In genomic region chrX:24148118-24148517, GRCh38 we compare ENCODE assay signal across 8 cellular contexts. TPM values are rescaled to one million over a fixed set of nuclear protein-coding genes. Genes with fewer than 3 reads are reported as not detected.
DNase-seq lines count a peak whose midpoint lies in the region; ATAC-seq and TF ChIP-seq lines count a peak whose summit lies in the region.

No MANE protein-coding gene starts in this region.

- peaks cover 17% of the 10 kb centered on the region; the same call in 1 of the 2 replicates for H3K4me1 ChIP-seq in iPS-20b (ENCODE audit: insufficient read depth, low read length)
- peaks cover 38% of the 10 kb centered on the region for H3K4me1 ChIP-seq in suprapubic skin

- no peak for ATAC-seq in activated CD8-positive, alpha-beta memory T cell treated with anti-CD3 and anti-CD28 coated beads, Interleukin-2, amount 10 ng/mL, durations not matched to agents 7 days and 5 days
- no peak for ATAC-seq in HG03432 (IDR thresholded peaks at IDR 0.05; ENCODE audit: unreplicated experiment)

- H3K27ac ChIP-seq in iPS-20b (ENCODE audit: low read length) = peak overlapping the region; percentile 71
- H3K27ac ChIP-seq in suprapubic skin = peak overlapping the region; percentile 99

- H3K27me3 Mint-ChIP-seq in activated CD8-positive, alpha-beta memory T cell treated with anti-CD3 and anti-CD28 coated beads, Interleukin-2, amount 10 ng/mL, durations not matched to agents 7 days and 5 days = no peaks in the 10 kb centered on the region
- H3K27me3 Mint-ChIP-seq in activated CD4-positive, alpha-beta memory T cell treated with anti-CD3 and anti-CD28 coated beads for 36 hours = no peaks in the 10 kb centered on the region

- peaks cover 44% of the 10 kb centered on the region for H3K4me1 Mint-ChIP-seq in activated CD8-positive, alpha-beta memory T cell treated with anti-CD3 and anti-CD28 coated beads, Interleukin-2, amount 10 ng/mL, durations not matched to agents 7 days and 5 days
- peaks cover 46% of the 10 kb centered on the region for H3K4me1 Mint-ChIP-seq in activated CD4-positive, alpha-beta memory T cell treated with anti-CD3 and anti-CD28 coated beads for 36 hours (ENCODE audit: low read depth)

- TF ChIP-seq POLR2A in suprapubic skin (IDR thresholded peaks at IDR 0.05) = no peak

- H3K9ac ChIP-seq in iPS-20b (ENCODE audit: low read depth, low read length) = peak overlapping the region; percentile 88; the same call in 1 of the 2 replicates

- H3K9me3 Mint-ChIP-seq in activated CD8-positive, alpha-beta memory T cell treated with anti-CD3 and anti-CD28 coated beads, Interleukin-2, amount 10 ng/mL, durations not matched to agents 7 days and 5 days (ENCODE audit: low read depth) = no peaks in the 10 kb centered on the region
- H3K9me3 Mint-ChIP-seq in activated CD4-positive, alpha-beta memory T cell treated with anti-CD3 and anti-CD28 coated beads for 36 hours = no peaks in the 10 kb centered on the region

- TF ChIP-seq CTCF in suprapubic skin (IDR thresholded peaks at IDR 0.05) = no peak

- H3K27me3 ChIP-seq in iPS-20b (ENCODE audit: insufficient read depth, low read length) (no peaks in the 10 kb centered on the region), suprapubic skin (no peaks in the 10 kb centered on the region)

- no peak for DNase-seq in activated CD8-positive, alpha-beta memory T cell treated with anti-CD3 and anti-CD28 coated beads, Interleukin-2, amount 10 ng/mL, durations not matched to agents 7 days and 5 days
- DNase-seq in activated CD8-positive, alpha-beta memory T cell treated with anti-CD3 and anti-CD28 coated beads for 24 hours = no peak
- DNase-seq in activated CD4-positive, alpha-beta memory T cell treated with anti-CD3 and anti-CD28 coated beads for 36 hours = no peak
- DNase-seq in suprapubic skin (ENCODE audit: low spot score in 2 of 2) (no peak), globus pallidus (ENCODE audit: low spot score) (no peak), NCI-H1417 treated with DMSO at 0.1 percent for 48 hours (lab: John Stamatoyannopoulos, UW) (no peak)

- H3K27ac Mint-ChIP-seq in activated CD8-positive, alpha-beta memory T cell treated with anti-CD3 and anti-CD28 coated beads, Interleukin-2, amount 10 ng/mL, durations not matched to agents 7 days and 5 days = peak overlapping the region; percentile 92
- peak overlapping the region; percentile 92 for H3K27ac Mint-ChIP-seq in activated CD4-positive, alpha-beta memory T cell treated with anti-CD3 and anti-CD28 coated beads for 36 hours

- TF ChIP-seq EP300 in suprapubic skin (IDR thresholded peaks at IDR 0.05) = no peak

- intact Hi-C loops in activated CD4-positive, alpha-beta memory T cell treated with anti-CD3 and anti-CD28 coated beads for 36 hours (cut with micrococcal nuclease) = loop anchor here (5.0 kb wide), 1 partner anchor 51 kb away; no protein-coding TSS in a partner anchor

- H3K36me3 Mint-ChIP-seq in activated CD8-positive, alpha-beta memory T cell treated with anti-CD3 and anti-CD28 coated beads, Interleukin-2, amount 10 ng/mL, durations not matched to agents 7 days and 5 days = peaks cover 16% of the 10 kb centered on the region
- H3K36me3 Mint-ChIP-seq in activated CD4-positive, alpha-beta memory T cell treated with anti-CD3 and anti-CD28 coated beads for 36 hours = peaks cover 14% of the 10 kb centered on the region

- 7% methylated on average over 3 of the region's 3 CpGs for WGBS in suprapubic skin

- POLR2A ChIA-PET in activated CD4-positive, alpha-beta memory T cell treated with anti-CD3 and anti-CD28 coated beads for 36 hours (lab: Charles Lee) = interaction anchor here (0.6 to 1.8 kb wide), 2 partner anchors 49 to 268 kb away, joined by 4 read pairs; no protein-coding TSS in a partner anchor

- H3K9me3 ChIP-seq in iPS-20b (ENCODE audit: insufficient read depth, low read depth, low read length) (no peaks in the 10 kb centered on the region), suprapubic skin (no peaks in the 10 kb centered on the region)

- H3K4me3 ChIP-seq in iPS-20b (ENCODE audit: low read length) (no peak overlapping the region; the same call in 1 of the 2 replicates), suprapubic skin (peak overlapping the region; percentile 58)

- peak overlapping the region; percentile 68 for H3K4me3 Mint-ChIP-seq in activated CD8-positive, alpha-beta memory T cell treated with anti-CD3 and anti-CD28 coated beads, Interleukin-2, amount 10 ng/mL, durations not matched to agents 7 days and 5 days
- peak overlapping the region; percentile 72 for H3K4me3 Mint-ChIP-seq in activated CD4-positive, alpha-beta memory T cell treated with anti-CD3 and anti-CD28 coated beads for 36 hours

- CTCF ChIA-PET in activated CD8-positive, alpha-beta memory T cell treated with anti-CD3 and anti-CD28 coated beads, Interleukin-2, amount 10 ng/mL, durations not matched to agents 7 days and 5 days (lab: Charles Lee) = interaction anchor here (1.1 kb wide), 1 partner anchor 12 kb away, joined by 4 read pairs; no protein-coding TSS in a partner anchor
- CTCF ChIA-PET in activated CD4-positive, alpha-beta memory T cell treated with anti-CD3 and anti-CD28 coated beads for 36 hours (lab: Charles Lee) = interaction anchor here (1.0 kb wide), 1 partner anchor 94 kb away, joined by 4 read pairs; no protein-coding TSS in a partner anchor

- H3K36me3 ChIP-seq in iPS-20b (ENCODE audit: insufficient read depth, low read depth, low read length) = no peaks in the 10 kb centered on the region
- H3K36me3 ChIP-seq in suprapubic skin = no peaks in the 10 kb centered on the region

RNA-seq across cellular contexts. Expression of gene ZFX, which starts 1.4 kb away (rescaled TPM):
- total RNA-seq in activated CD8-positive, alpha-beta memory T cell treated with anti-CD3 and anti-CD28 coated beads, Interleukin-2, amount 10 ng/mL, durations not matched to agents 7 days and 5 days = 10 to 100 TPM; 41.9 to 44.5 TPM
- 10 to 100 TPM; 31.1 to 35.5 TPM for total RNA-seq in activated CD4-positive, alpha-beta memory T cell treated with anti-CD3 and anti-CD28 coated beads for 36 hours
- total RNA-seq in suprapubic skin = 10 to 100 TPM; 31.4 to 61.3 (median 45.0) TPM
